In the genomic region with DNA sequence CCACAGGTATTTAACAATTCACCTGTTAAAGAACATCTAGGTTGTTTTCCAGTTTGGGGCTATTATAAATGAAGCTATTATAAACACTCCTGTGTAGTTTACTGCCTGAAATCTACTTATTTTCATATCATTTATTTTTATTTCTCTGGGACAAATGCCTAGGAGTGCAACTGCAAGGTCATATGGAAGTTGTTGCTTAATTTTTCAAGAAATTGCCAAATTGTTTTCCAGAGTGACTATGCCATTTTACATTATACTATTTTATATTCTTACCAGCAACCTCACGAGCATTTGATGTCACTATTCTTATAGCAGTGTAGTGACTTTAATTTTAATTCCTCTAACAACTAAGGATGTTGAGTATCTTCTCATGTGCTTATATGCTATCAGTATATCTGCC, we compare ENCODE assay signal across 21 cellular contexts.
A peak's percentile ranks its signal among the peaks of the same experiment; 100 is the strongest.
DNase-seq lines count a peak whose midpoint lies in the region; ATAC-seq, FAIRE-seq and TF ChIP-seq lines count a peak whose summit lies in the region.
"Had no signal": no experiment of that assay in that cellular context is flagged by ENCODE, and none has a peak within 500 bp of the region (broad histone marks: within the 10 kb centered on the region; RNA-seq: fewer than 3 reads in every experiment).

No MANE protein-coding gene starts in this region.

- H3K36me3 Mint-ChIP-seq in MCF 10A (ENCODE audit: insufficient read depth, unreplicated experiment): no peaks in the 10 kb centered on the region
- H3K36me3 Mint-ChIP-seq: CD4-positive, CD25-positive, alpha-beta regulatory T cell had no signal

- no peaks in the 10 kb centered on the region for H3K4me1 Mint-ChIP-seq in MCF 10A (ENCODE audit: insufficient read depth, unreplicated experiment)

- TF ChIP-seq RAD21 in K562 (CRISPR knock-in tag; conservative IDR thresholded peaks at IDR 0.05 in 1 of 2, IDR thresholded peaks at IDR 0.05 in 1 of 2): no peak

- H3K9me1 ChIP-seq in K562 (ENCODE audit: control insufficient read depth, insufficient read depth, low read length): no peaks in the 10 kb centered on the region

- no peaks in the 10 kb centered on the region for H3K79me2 ChIP-seq in K562 (ENCODE audit: control insufficient read depth, insufficient read depth, low read length)

- H3K36me3 ChIP-seq in breast epithelium (no peaks in the 10 kb centered on the region), K562 (ENCODE audit: control insufficient read depth, insufficient read depth, low read length) (no peaks in the 10 kb centered on the region)
- H3K36me3 ChIP-seq: BLaER1 had no signal

- H3K4me3 ChIP-seq in breast epithelium: no peak overlapping the region
- H3K4me3 ChIP-seq in K562: no peak overlapping the region
- no peak overlapping the region for H3K4me3 ChIP-seq in fibroblast of pulmonary artery (replicated peaks; ENCODE audit: low read depth, low read length)
- H3K4me3 ChIP-seq: BLaER1 had no signal

- no peak overlapping the region for H3K4me2 ChIP-seq in K562 (ENCODE audit: insufficient read depth, low read length)
- H3K4me2 ChIP-seq: BLaER1 had no signal

- no peaks in the 10 kb centered on the region for H3K9me3 Mint-ChIP-seq in MCF 10A (ENCODE audit: unreplicated experiment)
- H3K9me3 Mint-ChIP-seq: CD4-positive, CD25-positive, alpha-beta regulatory T cell had no signal

- no peak for FAIRE-seq in K562 (lab: Jason Lieb, UNC)
- FAIRE-seq: GM19239 had no signal

- TF ChIP-seq POLR2A in breast epithelium (IDR thresholded peaks at IDR 0.05) (no peak), K562 (conservative IDR thresholded peaks at IDR 0.05) (no peak)

- H3K4me1 ChIP-seq in breast epithelium (no peaks in the 10 kb centered on the region), K562 (replicated peaks in 1 of 2; ENCODE audit: control insufficient read depth in 2 of 2, insufficient read depth in 2 of 2, low read length in 2 of 2) (no peaks in the 10 kb centered on the region)
- H3K4me1 ChIP-seq: BLaER1 had no signal

- BruUV-seq in MCF 10A (replicated peaks; lab: Mats Ljungman, UMichigan) (no TSS peak), K562 (replicated peaks; lab: Mats Ljungman, UMichigan) (no TSS peak)

- H3K27ac Mint-ChIP-seq in MCF 10A (ENCODE audit: low read depth, unreplicated experiment): no peak overlapping the region
- H3K27ac Mint-ChIP-seq: CD4-positive, CD25-positive, alpha-beta regulatory T cell had no signal

- ATAC-seq in K562 (no peak), GM21717 (IDR thresholded peaks at IDR 0.05; ENCODE audit: unreplicated experiment) (no peak), HG03565 (IDR thresholded peaks at IDR 0.05; ENCODE audit: unreplicated experiment) (no peak)
- ATAC-seq: HCT116, SK-N-SH treated with all-trans-retinoic acid at 6 μM for 48 hours had no signal

- WGBS in K562 (ENCODE audit: insufficient coverage, low coverage, missing lambda C conversion rate): 90% methylated on average over 1 of the region's 1 CpG

- peak; percentile 14 for DNase-seq in MCF 10A (ENCODE audit: unreplicated experiment)
- DNase-seq in breast epithelium (ENCODE audit: low spot score in 2 of 2): no peak
- no peak for DNase-seq in K562 (ENCODE audit: extremely low read depth in 1 of 4, low spot score in 3 of 4)
- peak; percentile 55 for DNase-seq in fibroblast of pulmonary artery (ENCODE audit: low read depth)
- no peak for DNase-seq in activated naive CD4-positive, alpha-beta T cell (lab: John Stamatoyannopoulos, UW)
- DNase-seq: 8988T; CD4-positive, CD25-positive, alpha-beta regulatory T cell; DMS153; DND-41; Kasumi-1; NCI-H1092 treated with DMSO at 0.1 percent for 48 hours; NCI-H1436; NCI-H187 treated with DMSO at 0.1 percent for 48 hours; NCI-H524 treated with DMSO at 0.1 percent for 48 hours; NCI-H774 had no signal

- no peak for TF ChIP-seq EP300 in K562 (IDR thresholded peaks at IDR 0.05; ENCODE audit: low read length)

- H3K9me3 ChIP-seq in breast epithelium: no peaks in the 10 kb centered on the region
- H3K9me3 ChIP-seq in K562 (replicated peaks; ENCODE audit: control insufficient read depth, insufficient read depth, low read depth, low read length): no peaks in the 10 kb centered on the region; the same call in 1 of the 2 replicates
- H3K9me3 ChIP-seq: BLaER1 had no signal

- H4K20me1 ChIP-seq in K562 (replicated peaks; ENCODE audit: control insufficient read depth, insufficient read depth, low read length): no peaks in the 10 kb centered on the region
- H4K20me1 ChIP-seq: BLaER1 had no signal

- no peak overlapping the region for H2AFZ ChIP-seq in K562 (ENCODE audit: low read depth, low read length)

- POLR2A ChIA-PET in MCF 10A (lab: Yijun Ruan, JAX) (interaction anchor here (0.9 kb wide), 1 partner anchor 11 kb away, joined by 3 read pairs; no protein-coding TSS in a partner anchor), K562 (lab: Yijun Ruan, JAX) (interaction anchor here (1.3 kb wide), 1 partner anchor 10 kb away, joined by 4 read pairs; no protein-coding TSS in a partner anchor)

- H3K9ac ChIP-seq in K562 (ENCODE audit: insufficient read depth in 1 of 2, low read depth in 2 of 2, low read length in 2 of 2): no peak overlapping the region
- H3K9ac ChIP-seq: BLaER1 had no signal

- H3K4me3 Mint-ChIP-seq in MCF 10A (ENCODE audit: unreplicated experiment): no peak overlapping the region
- H3K4me3 Mint-ChIP-seq: CD4-positive, CD25-positive, alpha-beta regulatory T cell had no signal

- intact Hi-C loops in MCF 10A (cut with micrococcal nuclease): no loop called here
- intact Hi-C loops in breast epithelium (cut with DNase I; ENCODE audit: low total_unique reads): no loop called here
- intact Hi-C loops in K562 (cut with micrococcal nuclease): no loop called here

- in situ Hi-C loops in K562 (cut with MboI): no loop called here

- CTCF ChIA-PET in MCF 10A (lab: Yijun Ruan, JAX) (interaction anchor here (0.5 to 1.1 kb wide), 2 partner anchors 24 to 972 kb away, joined by 3 read pairs; no protein-coding TSS in a partner anchor), K562 (lab: Yijun Ruan, JAX; ENCODE audit: low intra/inter-chr PET ratio) (no interaction called here)

- H3K27ac ChIP-seq in breast epithelium: no peak overlapping the region
- H3K27ac ChIP-seq in K562 (ENCODE audit: extremely low read depth, low read depth, low read length): no peak overlapping the region
- H3K27ac ChIP-seq: BLaER1 had no signal

- H3K27me3 Mint-ChIP-seq in MCF 10A (ENCODE audit: insufficient read depth, unreplicated experiment): no peaks in the 10 kb centered on the region
- H3K27me3 Mint-ChIP-seq: CD4-positive, CD25-positive, alpha-beta regulatory T cell had no signal

- H3K27me3 ChIP-seq in breast epithelium (no peaks in the 10 kb centered on the region), K562 (ENCODE audit: control insufficient read depth in 2 of 2, insufficient read depth in 2 of 2, low read length in 2 of 2) (no peaks in the 10 kb centered on the region)
- H3K27me3 ChIP-seq: BLaER1 had no signal

- TF ChIP-seq CTCF in MCF 10A (IDR thresholded peaks at IDR 0.05; ENCODE audit: unreplicated experiment) (no peak), breast epithelium (IDR thresholded peaks at IDR 0.05) (no peak), K562 (IDR thresholded peaks at IDR 0.05 in 2 of 3, conservative IDR thresholded peaks at IDR 0.05 in 1 of 3; ENCODE audit: insufficient read depth in 2 of 3, low read depth in 1 of 3, low read length in 3 of 3) (no peak), fibroblast of pulmonary artery (IDR thresholded peaks at IDR 0.05; ENCODE audit: low read length, missing control alignments) (no peak)

TF ChIP-seq in K562, 482 proteins besides CTCF, POLR2A, EP300 and RAD21:
- TF ChIP-seq ZNF77 (CRISPR knock-in tag; IDR thresholded peaks at IDR 0.05) (no peak), CEBPB (tag; IDR thresholded peaks at IDR 0.05) (peak; percentile 79)
TF ChIP-seq in K562: peak in this region for 1.

Comparison
In these comparisons a context has a peak if more than half of its experiments do, and no peak if none do; other contexts are left out.
1. DNase-seq: peak in MCF 10A (single experiment) and fibroblast of pulmonary artery (single experiment); none in breast epithelium (0 of 2), K562 (0 of 4) and activated naive CD4-positive, alpha-beta T cell (0 of 4).